ENCODE assay signal across 9 cellular contexts in genomic region chr15:90419738-90420487, GRCh38. TPM values are rescaled to one million over a fixed set of nuclear protein-coding genes. Genes with fewer than 3 reads are reported as not detected.
A peak's percentile ranks its signal among the peaks of the same experiment; 100 is the strongest.
DNase-seq lines count a peak whose midpoint lies in the region; ATAC-seq and TF ChIP-seq lines count a peak whose summit lies in the region.
"Had no signal": no experiment of that assay in that cellular context is flagged by ENCODE, and none has a peak within 500 bp of the region (broad histone marks: within the 10 kb centered on the region; RNA-seq: fewer than 3 reads in every experiment).

No MANE protein-coding gene starts in this region.

- H3K4me1 Mint-ChIP-seq in activated naive CD8-positive, alpha-beta T cell (ENCODE audit: low read depth), result peaks cover 63% of the 10 kb centered on the region

- no peak for TF ChIP-seq CTCF in GM10266 (IDR thresholded peaks at IDR 0.05; ENCODE audit: control insufficient read depth, insufficient read depth, low read depth, missing control alignments)

- H3K27ac Mint-ChIP-seq in activated naive CD8-positive, alpha-beta T cell, result peak overlapping the region; percentile 97

- peak overlapping the region; percentile 64 for H3K27ac ChIP-seq in subcutaneous abdominal adipose tissue (ENCODE audit: low read depth, low read length)

- H3K27me3 Mint-ChIP-seq in activated naive CD8-positive, alpha-beta T cell, result no peaks in the 10 kb centered on the region
- H3K27me3 Mint-ChIP-seq: IgD-negative memory B cell had no signal

- no peak overlapping the region for H3K4me3 ChIP-seq in subcutaneous abdominal adipose tissue (ENCODE audit: low read depth in 1 of 5, low read length in 5 of 5)

- no peaks in the 10 kb centered on the region for H3K9me3 Mint-ChIP-seq in activated naive CD8-positive, alpha-beta T cell (ENCODE audit: low read depth)
- H3K9me3 Mint-ChIP-seq: IgD-negative memory B cell had no signal

- no peaks in the 10 kb centered on the region for H3K9me3 ChIP-seq in subcutaneous abdominal adipose tissue (ENCODE audit: control insufficient read depth in 5 of 5, low read length in 5 of 5)

- H3K36me3 Mint-ChIP-seq in activated naive CD8-positive, alpha-beta T cell, result peaks cover 11% of the 10 kb centered on the region

- ATAC-seq in HG03039 (IDR thresholded peaks at IDR 0.05; ENCODE audit: unreplicated experiment), result peak; percentile 51

- peak overlapping the region; percentile 75 for H3K4me3 Mint-ChIP-seq in activated naive CD8-positive, alpha-beta T cell

- peaks cover 0 to 54% (median 54%) of the 10 kb centered on the region in 5 donors for H3K4me1 ChIP-seq in subcutaneous abdominal adipose tissue (ENCODE audit: control insufficient read depth in 5 of 5, insufficient read depth in 5 of 5, low read length in 5 of 5)

- peak; percentile 26 for DNase-seq in GM10266 (ENCODE audit: extremely low spot score)
- peak; percentile 62 for DNase-seq in hepatic stellate cell (ENCODE audit: low spot score)
- no peak for DNase-seq in C1 segment of cervical spinal cord (lab: John Stamatoyannopoulos, UW)
- DNase-seq in mucosa of gallbladder (ENCODE audit: low spot score), result no peak
- DNase-seq in NCI-H128 (lab: John Stamatoyannopoulos, UW; ENCODE audit: unreplicated experiment), result no peak

- no peaks in the 10 kb centered on the region for H3K27me3 ChIP-seq in subcutaneous abdominal adipose tissue (ENCODE audit: control insufficient read depth in 5 of 5, insufficient read depth in 4 of 5, low read length in 5 of 5)

- H3K9ac ChIP-seq in subcutaneous abdominal adipose tissue (ENCODE audit: low read length in 5 of 5), result peak overlapping the region in 2 of 5 donors; percentile 14 to 25

- no peaks in the 10 kb centered on the region for H3K36me3 ChIP-seq in subcutaneous abdominal adipose tissue (ENCODE audit: control insufficient read depth in 5 of 5, insufficient read depth in 5 of 5, low read length in 5 of 5)

RNA-seq across cellular contexts. Expression of gene IQGAP1, which starts 31.9 kb away (rescaled TPM):
- total RNA-seq in mucosa of gallbladder, result 159 TPM

Comparison
In these comparisons a context has a peak if more than half of its experiments do, and no peak if none do; other contexts are left out.
1. DNase-seq: peak in GM10266 (single experiment) and hepatic stellate cell (single experiment); none in C1 segment of cervical spinal cord (0 of 14), mucosa of gallbladder (single experiment) and NCI-H128 (single experiment).